Comparison of ENCODE assay signal across 24 cellular contexts in the genomic region with DNA sequence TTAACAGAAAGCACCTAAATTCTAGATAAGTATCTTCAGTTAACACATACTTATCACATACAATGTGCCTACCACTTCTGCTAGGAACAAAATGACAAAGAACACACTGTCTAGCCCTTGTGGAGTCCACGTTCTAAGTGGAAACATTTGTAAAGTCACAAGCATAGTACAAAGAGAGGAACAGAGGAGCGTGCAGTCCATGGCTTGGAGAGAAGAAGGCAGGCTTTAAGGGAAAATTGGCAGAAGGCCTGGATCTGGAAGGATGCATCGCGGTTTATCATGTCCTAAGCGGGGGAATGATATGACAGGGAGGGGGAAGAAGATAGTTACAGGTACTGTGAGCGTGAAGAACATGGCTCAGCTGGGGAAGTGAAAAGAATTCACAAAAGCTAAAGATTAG.
"Had no signal": no experiment of that assay in that cellular context is flagged by ENCODE, and none has a peak within 500 bp of the region (broad histone marks: within the 10 kb centered on the region; RNA-seq: fewer than 3 reads in every experiment).

No MANE protein-coding gene starts in this region.

- DNase-seq: activated CD4-positive, alpha-beta memory T cell treated with anti-CD3 and anti-CD28 coated beads, Interleukin-2, amount 10 ng/mL, durations not matched to agents 7 days and 5 days; activated CD4-positive, alpha-beta T cell treated with anti-CD3 and anti-CD28 coated beads, Interleukin-2, amount 10 ng/mL, durations not matched to agents 7 days and 5 days; activated CD4-positive, CD25-positive, alpha-beta regulatory T cell; activated gamma-delta T cell; activated naive CD4-positive, alpha-beta T cell treated with anti-CD3 and anti-CD28 coated beads for 36 hours; activated T-cell treated with anti-CD3 and anti-CD28 coated beads for 4 hours; activated T-cell treated with anti-CD3 and anti-CD28 coated beads, Interleukin-2, amount 50 U/mL, for 48 hours; amygdala; brain microvascular endothelial cell; IMR-90; KBM-7; NCI-H1417; NCI-H2029; NCI-H2107; NCI-H510A treated with DMSO at 0.1 percent for 48 hours; NCI-H69; NK-92 treated with Interleukin-12 subunit alpha and Interleukin-12 subunit beta, amount 100 ng/mL, for 24 hours; Peyer's patch; SHP77 treated with DMSO at 0.1 percent for 48 hours; T-helper 1 cell had no signal

- H3K4me3 Mint-ChIP-seq: activated CD4-positive, alpha-beta memory T cell treated with anti-CD3 and anti-CD28 coated beads, Interleukin-2, amount 10 ng/mL, durations not matched to agents 7 days and 5 days; activated CD4-positive, alpha-beta T cell treated with anti-CD3 and anti-CD28 coated beads, Interleukin-2, amount 10 ng/mL, durations not matched to agents 7 days and 5 days; activated naive CD4-positive, alpha-beta T cell treated with anti-CD3 and anti-CD28 coated beads for 36 hours; activated naive CD8-positive, alpha-beta T cell; activated T-helper 17 cell treated with anti-CD3 and anti-CD28 coated beads, Interleukin-2, amount 50 U/mL, for 72 hours had no signal

- H3K4me3 ChIP-seq: Peyer's patch had no signal

- H3K4me1 Mint-ChIP-seq: activated CD4-positive, alpha-beta memory T cell treated with anti-CD3 and anti-CD28 coated beads, Interleukin-2, amount 10 ng/mL, durations not matched to agents 7 days and 5 days; activated CD4-positive, alpha-beta T cell treated with anti-CD3 and anti-CD28 coated beads, Interleukin-2, amount 10 ng/mL, durations not matched to agents 7 days and 5 days; activated T-helper 17 cell treated with anti-CD3 and anti-CD28 coated beads, Interleukin-2, amount 50 U/mL, for 72 hours had no signal

- H3K9me3 Mint-ChIP-seq: activated CD4-positive, alpha-beta memory T cell treated with anti-CD3 and anti-CD28 coated beads, Interleukin-2, amount 10 ng/mL, durations not matched to agents 7 days and 5 days; activated CD4-positive, alpha-beta T cell treated with anti-CD3 and anti-CD28 coated beads, Interleukin-2, amount 10 ng/mL, durations not matched to agents 7 days and 5 days; activated naive CD4-positive, alpha-beta T cell treated with anti-CD3 and anti-CD28 coated beads for 36 hours had no signal

- H3K4me1 ChIP-seq: Peyer's patch had no signal

- H3K9me3 ChIP-seq: Peyer's patch had no signal

- H3K27me3 ChIP-seq: brain microvascular endothelial cell, Peyer's patch had no signal

- H3K36me3 ChIP-seq: brain microvascular endothelial cell, Peyer's patch had no signal

- H3K27ac Mint-ChIP-seq: activated CD4-positive, alpha-beta memory T cell treated with anti-CD3 and anti-CD28 coated beads, Interleukin-2, amount 10 ng/mL, durations not matched to agents 7 days and 5 days; activated CD4-positive, alpha-beta T cell treated with anti-CD3 and anti-CD28 coated beads, Interleukin-2, amount 10 ng/mL, durations not matched to agents 7 days and 5 days; activated naive CD4-positive, alpha-beta T cell treated with anti-CD3 and anti-CD28 coated beads for 36 hours; activated naive CD8-positive, alpha-beta T cell; activated T-helper 17 cell treated with anti-CD3 and anti-CD28 coated beads, Interleukin-2, amount 50 U/mL, for 72 hours had no signal

- ATAC-seq: activated T-helper 17 cell treated with anti-CD3 and anti-CD28 coated beads, Interleukin-2, amount 50 U/mL, for 72 hours had no signal

- H3K27ac ChIP-seq: brain microvascular endothelial cell, Peyer's patch, RWPE1, VCaP had no signal
